1 cellular context compared by ENCODE assay signal in genomic region chr17:31596382-31597323, GRCh38.
TF ChIP-seq lines count a peak whose summit lies in the region.

No MANE protein-coding gene starts in this region.

TF ChIP-seq in GM12878, 131 proteins besides CTCF, POLR2A, EP300 and RAD21 (continued from another document):
- TF ChIP-seq BMI1 (IDR thresholded peaks at IDR 0.05; ENCODE audit: borderline replicate concordance) (no peak), ZBTB11 (CRISPR knock-in tag; IDR thresholded peaks at IDR 0.05) (no peak), SPI1 (IDR thresholded peaks at IDR 0.05; ENCODE audit: borderline replicate concordance, insufficient read depth, low read depth, low read length) (peak; percentile 6; the same call in 1 of the 2 replicates), CREM (IDR thresholded peaks at IDR 0.05; ENCODE audit: low read depth) (no peak), EED (IDR thresholded peaks at IDR 0.05; ENCODE audit: low read depth) (peak; percentile 34; the same call in 1 of the 2 replicates), SMARCA5 (IDR thresholded peaks at IDR 0.05) (no peak), CHD2 (IDR thresholded peaks at IDR 0.05; ENCODE audit: borderline replicate concordance, low read depth, low read length) (0 out of 2 replicates have a peak, but pooled peaks have one; percentile 14), SMC3 (IDR thresholded peaks at IDR 0.05; ENCODE audit: borderline replicate concordance, low read length) (no peak), TARDBP (IDR thresholded peaks at IDR 0.05; ENCODE audit: borderline replicate concordance) (no peak), MEF2A (IDR thresholded peaks at IDR 0.05; ENCODE audit: insufficient read depth, low read depth, low read length) (no peak), MEF2B (IDR thresholded peaks at IDR 0.05; ENCODE audit: partially characterized antibody, poor library complexity, severe bottlenecking) (peak; percentile 88), NFXL1 (IDR thresholded peaks at IDR 0.05; ENCODE audit: borderline replicate concordance) (no peak), ELK1 (IDR thresholded peaks at IDR 0.05; ENCODE audit: low read depth, low read length) (no peak), BHLHE40 (IDR thresholded peaks at IDR 0.05; ENCODE audit: borderline replicate concordance in 1 of 2, low read depth in 2 of 2, low read length in 1 of 2) (peak in 1 of 2 experiments; percentile 39; a peak in 1 of 4 replicates), RB1 (IDR thresholded peaks at IDR 0.05; ENCODE audit: borderline replicate concordance) (peak; percentile 14; the same call in 1 of the 2 replicates)
- TF ChIP-seq, protein P1, sequence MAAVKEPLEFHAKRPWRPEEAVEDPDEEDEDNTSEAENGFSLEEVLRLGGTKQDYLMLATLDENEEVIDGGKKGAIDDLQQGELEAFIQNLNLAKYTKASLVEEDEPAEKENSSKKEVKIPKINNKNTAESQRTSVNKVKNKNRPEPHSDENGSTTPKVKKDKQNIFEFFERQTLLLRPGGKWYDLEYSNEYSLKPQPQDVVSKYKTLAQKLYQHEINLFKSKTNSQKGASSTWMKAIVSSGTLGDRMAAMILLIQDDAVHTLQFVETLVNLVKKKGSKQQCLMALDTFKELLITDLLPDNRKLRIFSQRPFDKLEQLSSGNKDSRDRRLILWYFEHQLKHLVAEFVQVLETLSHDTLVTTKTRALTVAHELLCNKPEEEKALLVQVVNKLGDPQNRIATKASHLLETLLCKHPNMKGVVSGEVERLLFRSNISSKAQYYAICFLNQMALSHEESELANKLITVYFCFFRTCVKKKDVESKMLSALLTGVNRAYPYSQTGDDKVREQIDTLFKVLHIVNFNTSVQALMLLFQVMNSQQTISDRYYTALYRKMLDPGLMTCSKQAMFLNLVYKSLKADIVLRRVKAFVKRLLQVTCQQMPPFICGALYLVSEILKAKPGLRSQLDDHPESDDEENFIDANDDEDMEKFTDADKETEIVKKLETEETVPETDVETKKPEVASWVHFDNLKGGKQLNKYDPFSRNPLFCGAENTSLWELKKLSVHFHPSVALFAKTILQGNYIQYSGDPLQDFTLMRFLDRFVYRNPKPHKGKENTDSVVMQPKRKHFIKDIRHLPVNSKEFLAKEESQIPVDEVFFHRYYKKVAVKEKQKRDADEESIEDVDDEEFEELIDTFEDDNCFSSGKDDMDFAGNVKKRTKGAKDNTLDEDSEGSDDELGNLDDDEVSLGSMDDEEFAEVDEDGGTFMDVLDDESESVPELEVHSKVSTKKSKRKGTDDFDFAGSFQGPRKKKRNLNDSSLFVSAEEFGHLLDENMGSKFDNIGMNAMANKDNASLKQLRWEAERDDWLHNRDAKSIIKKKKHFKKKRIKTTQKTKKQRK (IDR thresholded peaks at IDR 0.05; ENCODE audit: low read depth, low read length): no peak
- TF ChIP-seq, protein P2, sequence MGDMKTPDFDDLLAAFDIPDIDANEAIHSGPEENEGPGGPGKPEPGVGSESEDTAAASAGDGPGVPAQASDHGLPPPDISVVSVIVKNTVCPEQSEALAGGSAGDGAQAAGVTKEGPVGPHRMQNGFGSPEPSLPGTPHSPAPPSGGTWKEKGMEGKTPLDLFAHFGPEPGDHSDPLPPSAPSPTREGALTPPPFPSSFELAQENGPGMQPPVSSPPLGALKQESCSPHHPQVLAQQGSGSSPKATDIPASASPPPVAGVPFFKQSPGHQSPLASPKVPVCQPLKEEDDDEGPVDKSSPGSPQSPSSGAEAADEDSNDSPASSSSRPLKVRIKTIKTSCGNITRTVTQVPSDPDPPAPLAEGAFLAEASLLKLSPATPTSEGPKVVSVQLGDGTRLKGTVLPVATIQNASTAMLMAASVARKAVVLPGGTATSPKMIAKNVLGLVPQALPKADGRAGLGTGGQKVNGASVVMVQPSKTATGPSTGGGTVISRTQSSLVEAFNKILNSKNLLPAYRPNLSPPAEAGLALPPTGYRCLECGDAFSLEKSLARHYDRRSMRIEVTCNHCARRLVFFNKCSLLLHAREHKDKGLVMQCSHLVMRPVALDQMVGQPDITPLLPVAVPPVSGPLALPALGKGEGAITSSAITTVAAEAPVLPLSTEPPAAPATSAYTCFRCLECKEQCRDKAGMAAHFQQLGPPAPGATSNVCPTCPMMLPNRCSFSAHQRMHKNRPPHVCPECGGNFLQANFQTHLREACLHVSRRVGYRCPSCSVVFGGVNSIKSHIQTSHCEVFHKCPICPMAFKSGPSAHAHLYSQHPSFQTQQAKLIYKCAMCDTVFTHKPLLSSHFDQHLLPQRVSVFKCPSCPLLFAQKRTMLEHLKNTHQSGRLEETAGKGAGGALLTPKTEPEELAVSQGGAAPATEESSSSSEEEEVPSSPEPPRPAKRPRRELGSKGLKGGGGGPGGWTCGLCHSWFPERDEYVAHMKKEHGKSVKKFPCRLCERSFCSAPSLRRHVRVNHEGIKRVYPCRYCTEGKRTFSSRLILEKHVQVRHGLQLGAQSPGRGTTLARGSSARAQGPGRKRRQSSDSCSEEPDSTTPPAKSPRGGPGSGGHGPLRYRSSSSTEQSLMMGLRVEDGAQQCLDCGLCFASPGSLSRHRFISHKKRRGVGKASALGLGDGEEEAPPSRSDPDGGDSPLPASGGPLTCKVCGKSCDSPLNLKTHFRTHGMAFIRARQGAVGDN (IDR thresholded peaks at IDR 0.05): peak; percentile 87
